26 cellular contexts compared by ENCODE assay signal in genomic region chr11:110124605-110125004, GRCh38. TPM values are rescaled to one million over a fixed set of nuclear protein-coding genes. Genes with fewer than 3 reads are reported as not detected.
"Had no signal": no experiment of that assay in that cellular context is flagged by ENCODE, and none has a peak within 500 bp of the region (broad histone marks: within the 10 kb centered on the region; RNA-seq: fewer than 3 reads in every experiment).

No MANE protein-coding gene starts in this region.

- FAIRE-seq: endometrium, frontal cortex, urothelium cell line had no signal

- H3K4me3 Mint-ChIP-seq: activated CD4-positive, alpha-beta T cell treated with anti-CD3 and anti-CD28 coated beads for 36 hours; activated CD8-positive, alpha-beta memory T cell treated with anti-CD3 and anti-CD28 coated beads, Interleukin-2, amount 10 ng/mL, durations not matched to agents 7 days and 5 days; activated CD8-positive, alpha-beta T cell treated with anti-CD3 and anti-CD28 coated beads, Interleukin-2, amount 10 ng/mL, durations not matched to agents 7 days and 5 days; activated naive CD4-positive, alpha-beta T cell treated with anti-CD3 and anti-CD28 coated beads, Interleukin-2, amount 50 U/mL, for 24 hours; activated naive CD8-positive, alpha-beta T cell treated with anti-CD3 and anti-CD28 coated beads, Interleukin-2, amount 50 U/mL, for 24 hours; naive thymus-derived CD4-positive, alpha-beta T cell; T-helper 2 cell treated with Interferon-gamma antibody and Interleukin-4, amounts not matched to agents 5 μg/mL and 100 μg/mL, for 36 hours had no signal

- H3K4me1 Mint-ChIP-seq: activated CD4-positive, alpha-beta T cell treated with anti-CD3 and anti-CD28 coated beads for 36 hours; activated CD8-positive, alpha-beta memory T cell treated with anti-CD3 and anti-CD28 coated beads, Interleukin-2, amount 10 ng/mL, durations not matched to agents 7 days and 5 days; activated naive CD4-positive, alpha-beta T cell treated with anti-CD3 and anti-CD28 coated beads, Interleukin-2, amount 50 U/mL, for 24 hours; activated naive CD8-positive, alpha-beta T cell treated with anti-CD3 and anti-CD28 coated beads, Interleukin-2, amount 50 U/mL, for 24 hours; naive thymus-derived CD4-positive, alpha-beta T cell had no signal

- H3K27me3 Mint-ChIP-seq: activated naive CD8-positive, alpha-beta T cell treated with anti-CD3 and anti-CD28 coated beads, Interleukin-2, amount 50 U/mL, for 24 hours had no signal

- H3K27me3 ChIP-seq: colonic mucosa, esophagus squamous epithelium had no signal

- H3K4me1 ChIP-seq: colonic mucosa, parathyroid adenoma had no signal

- H3K9ac ChIP-seq: parathyroid adenoma had no signal

- H3K36me3 Mint-ChIP-seq: activated CD8-positive, alpha-beta memory T cell treated with anti-CD3 and anti-CD28 coated beads, Interleukin-2, amount 10 ng/mL, durations not matched to agents 7 days and 5 days; activated naive CD4-positive, alpha-beta T cell treated with anti-CD3 and anti-CD28 coated beads, Interleukin-2, amount 50 U/mL, for 24 hours; naive thymus-derived CD4-positive, alpha-beta T cell had no signal

- H3K9me3 ChIP-seq: colonic mucosa, esophagus squamous epithelium, left ventricle myocardium inferior, psoas muscle had no signal

- H3K4me3 ChIP-seq: colonic mucosa, esophagus squamous epithelium, left ventricle myocardium inferior, psoas muscle had no signal

- H3K9me3 Mint-ChIP-seq: activated naive CD4-positive, alpha-beta T cell treated with anti-CD3 and anti-CD28 coated beads, Interleukin-2, amount 50 U/mL, for 24 hours; activated naive CD8-positive, alpha-beta T cell treated with anti-CD3 and anti-CD28 coated beads, Interleukin-2, amount 50 U/mL, for 24 hours; activated T-helper 2 cell treated with anti-CD3 and anti-CD28 coated beads, Interferon-gamma antibody, Interleukin-2, Interleukin-4, amounts not matched to agents 10 μg/mL and 5 μg/mL and 100 μg/mL, durations not matched to agents 14 hours and 24 hours and 36 hours; naive thymus-derived CD4-positive, alpha-beta T cell; T-helper 2 cell treated with Interferon-gamma antibody and Interleukin-4, amounts not matched to agents 5 μg/mL and 100 μg/mL, for 36 hours had no signal

- H3K79me2 ChIP-seq: parathyroid adenoma had no signal

- H3K36me3 ChIP-seq: colonic mucosa, esophagus squamous epithelium, left ventricle myocardium inferior had no signal

- H3K27ac Mint-ChIP-seq: activated CD4-positive, alpha-beta T cell treated with anti-CD3 and anti-CD28 coated beads for 36 hours; activated CD8-positive, alpha-beta memory T cell treated with anti-CD3 and anti-CD28 coated beads, Interleukin-2, amount 10 ng/mL, durations not matched to agents 7 days and 5 days; activated CD8-positive, alpha-beta T cell treated with anti-CD3 and anti-CD28 coated beads, Interleukin-2, amount 10 ng/mL, durations not matched to agents 7 days and 5 days; activated naive CD4-positive, alpha-beta T cell treated with anti-CD3 and anti-CD28 coated beads, Interleukin-2, amount 50 U/mL, for 24 hours; activated naive CD8-positive, alpha-beta T cell treated with anti-CD3 and anti-CD28 coated beads, Interleukin-2, amount 50 U/mL, for 24 hours; activated T-helper 2 cell treated with anti-CD3 and anti-CD28 coated beads, Interferon-gamma antibody, Interleukin-2, Interleukin-4, amounts not matched to agents 10 μg/mL and 5 μg/mL and 100 μg/mL, durations not matched to agents 14 hours and 24 hours and 36 hours; naive thymus-derived CD4-positive, alpha-beta T cell; T-helper 2 cell treated with Interferon-gamma antibody and Interleukin-4, amounts not matched to agents 5 μg/mL and 100 μg/mL, for 36 hours had no signal

- H2AFZ ChIP-seq: parathyroid adenoma had no signal

- H3K27ac ChIP-seq: colonic mucosa, epithelial cell of prostate, esophagus squamous epithelium, left ventricle myocardium inferior, parathyroid adenoma, psoas muscle had no signal

- DNase-seq: activated CD4-positive, alpha-beta T cell treated with anti-CD3 and anti-CD28 coated beads for 36 hours; activated CD4-positive, CD25-positive, alpha-beta regulatory T cell; activated CD8-positive, alpha-beta memory T cell treated with anti-CD3 and anti-CD28 coated beads, Interleukin-2, amount 10 ng/mL, durations not matched to agents 7 days and 5 days; activated CD8-positive, alpha-beta T cell treated with anti-CD3 and anti-CD28 coated beads, Interleukin-2, amount 10 ng/mL, durations not matched to agents 7 days and 5 days; activated naive CD8-positive, alpha-beta T cell treated with anti-CD3 and anti-CD28 coated beads, Interleukin-2, amount 50 U/mL, for 24 hours; activated T-cell treated with anti-CD3 and anti-CD28 coated beads, Interleukin-2, amount 50 U/mL, for 48 hours; amygdala; colonic mucosa; effector CD8-positive, alpha-beta T cell; esophagus squamous epithelium; islet precursor cell; left ventricle myocardium inferior; midbrain; naive thymus-derived CD4-positive, alpha-beta T cell; nucleus accumbens; psoas muscle; stimulated activated naive CD4-positive, alpha-beta T cell treated with Interleukin-2 at 50 U/mL for 16 hours; T-helper 1 cell had no signal

RNA-seq across cellular contexts. Expression of gene ZC3H12C, which starts 31.4 kb away (rescaled TPM):
- polyA plus RNA-seq: naive thymus-derived CD4-positive, alpha-beta T cell had no signal
